12 cellular contexts compared by ENCODE assay signal in genomic region chr4:6493668-6494304, GRCh38. TPM values are rescaled to one million over a fixed set of nuclear protein-coding genes. Genes with fewer than 3 reads are reported as not detected.
DNase-seq lines count a peak whose midpoint lies in the region; ATAC-seq and TF ChIP-seq lines count a peak whose summit lies in the region.
"Had no signal": no experiment of that assay in that cellular context is flagged by ENCODE, and none has a peak within 500 bp of the region (broad histone marks: within the 10 kb centered on the region; RNA-seq: fewer than 3 reads in every experiment).

No MANE protein-coding gene starts in this region.

- no peak for TF ChIP-seq CTCF in omental fat pad (IDR thresholded peaks at IDR 0.05)

- H3K9me3 Mint-ChIP-seq in activated CD4-positive, alpha-beta T cell treated with anti-CD3 and anti-CD28 coated beads, Interleukin-2, amount 10 ng/mL, durations not matched to agents 7 days and 5 days: peaks cover 8% of the 10 kb centered on the region

- no peaks in the 10 kb centered on the region for H3K36me3 Mint-ChIP-seq in activated CD4-positive, alpha-beta T cell treated with anti-CD3 and anti-CD28 coated beads, Interleukin-2, amount 10 ng/mL, durations not matched to agents 7 days and 5 days (ENCODE audit: low read depth)

- peak overlapping the region; percentile 47 for H3K27ac ChIP-seq in temporal lobe (ENCODE audit: low read depth, low read length)
- H3K27ac ChIP-seq: KMS-11 had no signal

- CTCF ChIA-PET in activated CD4-positive, alpha-beta T cell treated with anti-CD3 and anti-CD28 coated beads, Interleukin-2, amount 10 ng/mL, durations not matched to agents 7 days and 5 days (lab: Charles Lee): no interaction called here

- peaks cover 6% of the 10 kb centered on the region for H3K27me3 Mint-ChIP-seq in activated CD4-positive, alpha-beta T cell treated with anti-CD3 and anti-CD28 coated beads, Interleukin-2, amount 10 ng/mL, durations not matched to agents 7 days and 5 days

- POLR2A ChIA-PET in activated CD4-positive, alpha-beta T cell treated with anti-CD3 and anti-CD28 coated beads, Interleukin-2, amount 10 ng/mL, durations not matched to agents 7 days and 5 days (lab: Charles Lee): no interaction called here

- H3K4me3 Mint-ChIP-seq in activated CD4-positive, alpha-beta T cell treated with anti-CD3 and anti-CD28 coated beads, Interleukin-2, amount 10 ng/mL, durations not matched to agents 7 days and 5 days: no peak overlapping the region
- H3K4me3 Mint-ChIP-seq: B cell had no signal

- peak; percentile 1 for DNase-seq in activated CD4-positive, alpha-beta T cell treated with anti-CD3 and anti-CD28 coated beads, Interleukin-2, amount 10 ng/mL, durations not matched to agents 7 days and 5 days
- DNase-seq in activated CD4-positive, alpha-beta T cell treated with anti-CD3 and anti-CD28 coated beads for 48 hours: no peak
- peak; percentile 48 to 63 for DNase-seq in T47D (ENCODE audit: low read depth in 1 of 2, low spot score in 1 of 2)
- peak; percentile 35 for DNase-seq in iPS-NIHi11 (ENCODE audit: low spot score)
- no peak for DNase-seq in 8988T
- no peak for DNase-seq in omental fat pad (ENCODE audit: low spot score)
- DNase-seq: dermis blood vessel endothelial cell, T1000 had no signal

- no peak overlapping the region for H3K27ac Mint-ChIP-seq in activated CD4-positive, alpha-beta T cell treated with anti-CD3 and anti-CD28 coated beads, Interleukin-2, amount 10 ng/mL, durations not matched to agents 7 days and 5 days
- H3K27ac Mint-ChIP-seq: B cell had no signal

- in situ Hi-C loops in T47D (cut with HindIII; ENCODE audit: low pct_unique_long_range_greater_than_20kb, low sequenced_read_pairs): no loop called here

- no peak for ATAC-seq in GM21619 (IDR thresholded peaks at IDR 0.05; ENCODE audit: unreplicated experiment)
- ATAC-seq in omental fat pad (ENCODE audit: low FRiP score): no peak

- no peaks in the 10 kb centered on the region for H3K4me1 Mint-ChIP-seq in activated CD4-positive, alpha-beta T cell treated with anti-CD3 and anti-CD28 coated beads, Interleukin-2, amount 10 ng/mL, durations not matched to agents 7 days and 5 days
- H3K4me1 Mint-ChIP-seq: B cell had no signal

RNA-seq across cellular contexts. Expression of gene PPP2R2C, which starts 21.4 kb away (rescaled TPM):
- not detected for total RNA-seq in activated CD4-positive, alpha-beta T cell treated with anti-CD3 and anti-CD28 coated beads, Interleukin-2, amount 10 ng/mL, durations not matched to agents 7 days and 5 days
- total RNA-seq in temporal lobe: 59.5 TPM
- total RNA-seq in omental fat pad: 1 to 10 TPM in 1 of 4 donors, under 1 TPM in 3; 0.38 to 1.7 (median 0.68) TPM
- total RNA-seq: B cell had no signal

Comparison
In these comparisons a context has a peak if more than half of its experiments do, and no peak if none do; other contexts are left out.
1. DNase-seq: peak in activated CD4-positive, alpha-beta T cell treated with anti-CD3 and anti-CD28 coated beads, Interleukin-2, amount 10 ng/mL, durations not matched to agents 7 days and 5 days (single experiment), T47D (2 of 2) and iPS-NIHi11 (single experiment); none in activated CD4-positive, alpha-beta T cell treated with anti-CD3 and anti-CD28 coated beads for 48 hours (single experiment), 8988T (single experiment) and omental fat pad (single experiment).
2. RNA of gene PPP2R2C, which starts 21.4 kb away (total RNA-seq): 59.5 TPM in temporal lobe (single experiment); 0.38 to 1.7 TPM in omental fat pad and not detected in activated CD4-positive, alpha-beta T cell treated with anti-CD3 and anti-CD28 coated beads, Interleukin-2, amount 10 ng/mL, durations not matched to agents 7 days and 5 days; every median in the first group is over 10 times any median in the second.